9 cellular contexts compared by ENCODE assay signal in genomic region chr20:36808317-36809257, GRCh38. TPM values are rescaled to one million over a fixed set of nuclear protein-coding genes. Genes with fewer than 3 reads are reported as not detected.
A peak's percentile ranks its signal among the peaks of the same experiment; 100 is the strongest.
DNase-seq lines count a peak whose midpoint lies in the region; ATAC-seq and TF ChIP-seq lines count a peak whose summit lies in the region.
"Had no signal": no experiment of that assay in that cellular context is flagged by ENCODE, and none has a peak within 500 bp of the region (broad histone marks: within the 10 kb centered on the region; RNA-seq: fewer than 3 reads in every experiment).

No MANE protein-coding gene starts in this region.

- intact Hi-C loops in Calu3 (cut with micrococcal nuclease; ENCODE audit: unreplicated experiment) = no loop called here
- intact Hi-C loops in activated B cell treated with CpG ODN at 0.5 μM for 24 hours (cut with micrococcal nuclease) = loop anchor here (1.0 to 5.0 kb wide), 3 partner anchors 39 to 78 kb away; a partner anchor contains a TSS

- 73% methylated on average over 19 of the region's 19 CpGs for WGBS in liver

- H3K4me3 Mint-ChIP-seq in Calu3 (ENCODE audit: low read depth, unreplicated experiment) (no peak overlapping the region), activated B cell treated with CpG ODN at 0.5 μM for 24 hours (no peak overlapping the region)

- H3K27ac Mint-ChIP-seq in Calu3 (ENCODE audit: unreplicated experiment) (no peak overlapping the region), activated B cell treated with CpG ODN at 0.5 μM for 24 hours (peak overlapping the region; percentile 35)

- H3K36me3 ChIP-seq in Karpas-422 (ENCODE audit: insufficient read depth, low read length) = peaks cover 52% of the 10 kb centered on the region
- H3K36me3 ChIP-seq in liver (ENCODE audit: control insufficient read depth in 4 of 4, insufficient read depth in 3 of 4, low read depth in 1 of 4, low read length in 3 of 4) = peaks cover 0 to 7% (median 1%) of the 10 kb centered on the region in 4 donors

- H3K9me3 ChIP-seq in Karpas-422 (ENCODE audit: low read length) (no peaks in the 10 kb centered on the region), liver (ENCODE audit: control insufficient read depth in 4 of 4, low read length in 3 of 4) (no peaks in the 10 kb centered on the region)

- H3K27me3 ChIP-seq in Karpas-422 (ENCODE audit: low read length) (no peaks in the 10 kb centered on the region), liver (ENCODE audit: control insufficient read depth in 4 of 4, insufficient read depth in 4 of 4, low read length in 3 of 4) (no peaks in the 10 kb centered on the region)

- H3K27ac ChIP-seq in Karpas-422 (ENCODE audit: low read length) (no peak overlapping the region), liver (ENCODE audit: low read depth in 1 of 2, low read length in 2 of 2) (no peak overlapping the region)
- H3K27ac ChIP-seq: SK-N-MC had no signal

- H3K4me2 ChIP-seq in Karpas-422 (ENCODE audit: low read depth, low read length, poor library complexity, severe bottlenecking) = no peak overlapping the region

- DNase-seq in Calu3 (peak; percentile 86), Karpas-422 (peak; percentile 87), activated B cell treated with CpG ODN at 0.5 μM for 24 hours (peak; percentile 62), DMS79 (lab: John Stamatoyannopoulos, UW) (no peak)
- DNase-seq in central memory CD4-positive, alpha-beta T cell = peak; percentile 52
- DNase-seq in stimulated activated CD8-positive, alpha-beta memory T cell treated with anti-CD3 and anti-CD28 coated beads, Interleukin-12 subunit alpha, Interleukin-12 subunit beta, amount 100 ng/mL, for 4 hours (ENCODE audit: low read depth) = peak; percentile 30

- peaks cover 11% of the 10 kb centered on the region for H3K4me1 Mint-ChIP-seq in Calu3 (ENCODE audit: low read depth, unreplicated experiment)
- peaks cover 3% of the 10 kb centered on the region for H3K4me1 Mint-ChIP-seq in activated B cell treated with CpG ODN at 0.5 μM for 24 hours

- TF ChIP-seq CTCF in Calu3 (IDR thresholded peaks at IDR 0.05; ENCODE audit: unreplicated experiment) (peak; percentile 93), activated B cell treated with CpG ODN at 0.5 μM for 24 hours (IDR thresholded peaks at IDR 0.05) (peak; percentile 71), liver (IDR thresholded peaks at IDR 0.05; ENCODE audit: low read depth, low read length, missing input control) (peak; percentile 46)

- peaks cover 15% of the 10 kb centered on the region; the same call in 1 of the 2 replicates for H4K20me1 ChIP-seq in Karpas-422 (ENCODE audit: insufficient read depth, low read depth, low read length)

- TF ChIP-seq RAD21 in liver (IDR thresholded peaks at IDR 0.05) = peak; percentile 30 to 70

- no peaks in the 10 kb centered on the region for H3K9me3 Mint-ChIP-seq in Calu3 (ENCODE audit: low read depth, unreplicated experiment)
- no peaks in the 10 kb centered on the region for H3K9me3 Mint-ChIP-seq in activated B cell treated with CpG ODN at 0.5 μM for 24 hours

- H3K27me3 Mint-ChIP-seq in Calu3 (ENCODE audit: unreplicated experiment) = no peaks in the 10 kb centered on the region
- H3K27me3 Mint-ChIP-seq in activated B cell treated with CpG ODN at 0.5 μM for 24 hours = no peaks in the 10 kb centered on the region

- CTCF ChIA-PET in Calu3 (lab: Charles Lee) (interaction anchor here (0.6 to 1.9 kb wide), 22 partner anchors 11 to 240 kb away, joined by 3 to 20 read pairs (median 4); partner anchors contain the start of genes DSN1 and TLDC2), activated B cell treated with CpG ODN at 0.5 μM for 24 hours (lab: Charles Lee) (interaction anchor here (0.7 to 2.7 kb wide), 27 partner anchors 9 to 598 kb away, joined by 3 to 37 read pairs (median 4); partner anchors contain the start of genes NDRG3 and SLA2)

- H3K4me3 ChIP-seq in Karpas-422 (ENCODE audit: low read length) = no peak overlapping the region
- H3K4me3 ChIP-seq in liver (ENCODE audit: low read depth in 1 of 3, low read length in 3 of 3) = no peak overlapping the region
- H3K4me3 ChIP-seq: SK-N-MC had no signal

- H3K36me3 Mint-ChIP-seq in Calu3 (ENCODE audit: insufficient read depth, unreplicated experiment) = peaks cover 17% of the 10 kb centered on the region
- H3K36me3 Mint-ChIP-seq in activated B cell treated with CpG ODN at 0.5 μM for 24 hours (ENCODE audit: low read depth) = peaks cover 67% of the 10 kb centered on the region

- no peaks in the 10 kb centered on the region for H3K9me2 ChIP-seq in Karpas-422 (replicated peaks; ENCODE audit: insufficient read depth, low read length)

- ATAC-seq in activated B cell treated with CpG ODN at 0.5 μM for 24 hours (ENCODE audit: low read depth) (peak; percentile 71), HG03439 (IDR thresholded peaks at IDR 0.05; ENCODE audit: unreplicated experiment) (no peak)

- no TSS peak for BruUV-seq in Calu3 (replicated peaks; lab: Mats Ljungman, UMichigan)

- H3K4me1 ChIP-seq in Karpas-422 (ENCODE audit: low read length) (no peaks in the 10 kb centered on the region), liver (ENCODE audit: control insufficient read depth in 4 of 4, insufficient read depth in 4 of 4, low read length in 3 of 4) (no peaks in the 10 kb centered on the region)

- H3K9ac ChIP-seq in Karpas-422 (ENCODE audit: low read length) = no peak overlapping the region
- no peak overlapping the region for H3K9ac ChIP-seq in liver (ENCODE audit: low read depth in 1 of 2, low read length in 2 of 2)

- peaks cover 37% of the 10 kb centered on the region for H3K79me2 ChIP-seq in Karpas-422 (ENCODE audit: low read length)

- no peak overlapping the region for H2AFZ ChIP-seq in Karpas-422 (ENCODE audit: low read length)

- POLR2A ChIA-PET in activated B cell treated with CpG ODN at 0.5 μM for 24 hours (lab: Charles Lee) = interaction anchor here (0.6 to 1.3 kb wide), 9 partner anchors 27 to 1396 kb away, joined by 3 to 9 read pairs (median 4); a partner anchor contains a TSS

TF ChIP-seq in liver, 16 proteins besides CTCF, POLR2A, EP300 and RAD21:
- TF ChIP-seq MAX (IDR thresholded peaks at IDR 0.05) = no peak
- TF ChIP-seq FOXA1 (IDR thresholded peaks at IDR 0.05) = no peak
- TF ChIP-seq NR2F2 (IDR thresholded peaks at IDR 0.05) = no peak
- TF ChIP-seq FOXA2 (IDR thresholded peaks at IDR 0.05) = no peak
- TF ChIP-seq EGR1 (IDR thresholded peaks at IDR 0.05; ENCODE audit: low read depth in 2 of 2) = no peak
- TF ChIP-seq TAF1 (conservative IDR thresholded peaks at IDR 0.05) = no peak
- no peak for TF ChIP-seq JUND (IDR thresholded peaks at IDR 0.05)
- TF ChIP-seq GABPA (IDR thresholded peaks at IDR 0.05 in 1 of 2, conservative IDR thresholded peaks at IDR 0.05 in 1 of 2) = no peak
- TF ChIP-seq ATF3 (IDR thresholded peaks at IDR 0.05) = no peak

RNA-seq across cellular contexts. Expression of gene DSN1, which starts 35.0 kb away (rescaled TPM):
- total RNA-seq in Calu3 (2022) (36.7 and 42.5 TPM in 2 replicates), activated B cell treated with CpG ODN at 0.5 μM for 24 hours (11.2 and 14.0 TPM in 2 replicates), liver (10 to 100 TPM in 1 of 2 donors, 1 to 10 TPM in 1; 6.2 to 14.6 TPM)
- total RNA-seq in Karpas-422 (2014; rRNA removed; shearing (Covaris generic); ENCODE audit: low replicate concordance) = 15.4 and 16.3 TPM in 2 replicates
- polyA plus RNA-seq in liver = 1 to 10 TPM; 3.5 to 4.0 TPM
